ENCODE assay signal across 1 cellular context in the genomic region with DNA sequence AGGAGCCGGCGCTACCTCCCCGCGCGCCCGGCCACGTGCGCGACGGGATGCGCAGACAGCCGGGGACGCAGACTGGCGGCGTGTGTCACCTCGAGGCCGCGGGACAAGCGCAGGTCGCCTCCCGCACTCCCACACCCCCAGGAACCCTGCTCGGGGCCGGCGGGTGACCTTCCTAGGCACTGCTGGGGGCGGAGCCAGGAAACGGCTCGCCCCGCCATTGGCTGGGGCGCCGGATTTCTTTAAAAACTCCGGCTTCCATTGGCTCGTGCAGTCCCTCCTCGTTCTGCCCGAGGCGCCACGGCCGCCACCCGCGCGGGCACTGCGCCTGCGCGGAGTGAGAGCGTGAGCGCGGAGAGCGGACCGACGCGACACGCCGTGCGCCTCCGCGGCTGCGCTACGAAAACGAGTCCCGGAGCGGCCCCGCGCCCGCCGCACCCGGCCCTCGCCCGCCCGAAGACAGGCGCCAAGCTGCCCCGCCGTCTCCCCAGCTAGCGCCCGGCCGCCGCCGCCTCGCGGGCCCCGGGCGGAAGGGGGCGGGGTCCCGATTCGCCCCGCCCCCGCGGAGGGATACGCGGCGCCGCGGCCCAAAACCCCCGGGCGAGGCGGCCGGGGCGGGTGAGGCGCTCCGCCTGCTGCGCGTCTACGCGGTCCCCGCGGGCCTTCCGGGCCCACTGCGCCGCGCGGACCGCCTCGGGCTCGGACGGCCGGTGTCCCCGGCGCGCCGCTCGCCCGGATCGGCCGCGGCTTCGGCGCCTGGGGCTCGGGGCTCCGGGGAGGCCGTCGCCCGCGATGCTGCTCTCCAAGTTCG.
A peak's percentile ranks its signal among the peaks of the same experiment; 100 is the strongest.
TF ChIP-seq lines count a peak whose summit lies in the region.

PIM3 (plus strand) TSS at position 614 of the 808 bp plus-strand sequence; CDS start at position 790, 176 bp downstream.

TF ChIP-seq in HepG2, 621 proteins besides CTCF, POLR2A, EP300 and RAD21 (continued from another document and continues in another):
- peak; percentile 39; the same call in 1 of the 2 replicates for TF ChIP-seq ZNF276 (CRISPR knock-in tag; IDR thresholded peaks at IDR 0.05; ENCODE audit: low read depth)
- no peak for TF ChIP-seq SIX4 (CRISPR knock-in tag; IDR thresholded peaks at IDR 0.05)
- no peak for TF ChIP-seq ZSCAN25 (CRISPR knock-in tag; IDR thresholded peaks at IDR 0.05)
- no peak for TF ChIP-seq NR2F1 (CRISPR knock-in tag; IDR thresholded peaks at IDR 0.05)
- TF ChIP-seq ZNF749 (CRISPR knock-in tag; IDR thresholded peaks at IDR 0.05; ENCODE audit: borderline replicate concordance): 0 out of 2 replicates have a peak, but pooled peaks have one; percentile 80
- no peak for TF ChIP-seq ZNF205 (CRISPR knock-in tag; IDR thresholded peaks at IDR 0.05)
- peak; percentile 77 for TF ChIP-seq SP2 (CRISPR knock-in tag; IDR thresholded peaks at IDR 0.05)
- TF ChIP-seq, protein P1, sequence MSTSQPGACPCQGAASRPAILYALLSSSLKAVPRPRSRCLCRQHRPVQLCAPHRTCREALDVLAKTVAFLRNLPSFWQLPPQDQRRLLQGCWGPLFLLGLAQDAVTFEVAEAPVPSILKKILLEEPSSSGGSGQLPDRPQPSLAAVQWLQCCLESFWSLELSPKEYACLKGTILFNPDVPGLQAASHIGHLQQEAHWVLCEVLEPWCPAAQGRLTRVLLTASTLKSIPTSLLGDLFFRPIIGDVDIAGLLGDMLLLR (CRISPR knock-in tag; IDR thresholded peaks at IDR 0.05): peak; percentile 75; the same call in 1 of the 2 replicates
- no peak for TF ChIP-seq MAFF (IDR thresholded peaks at IDR 0.05; ENCODE audit: low read depth, low read length)
- no peak for TF ChIP-seq THYN1 (CRISPR knock-in tag; IDR thresholded peaks at IDR 0.05; ENCODE audit: borderline replicate concordance, low read depth)
- peak; percentile 87; the same call in 1 of the 2 replicates for TF ChIP-seq PHF21A (CRISPR knock-in tag; IDR thresholded peaks at IDR 0.05)
- peak; percentile 85; the same call in 1 of the 2 replicates for TF ChIP-seq ZNF709 (CRISPR knock-in tag; IDR thresholded peaks at IDR 0.05)
- TF ChIP-seq HNRNPLL (IDR thresholded peaks at IDR 0.05; ENCODE audit: low read depth, low read length, poor library complexity, severe bottlenecking): peak; percentile 60
- TF ChIP-seq, protein P2, sequence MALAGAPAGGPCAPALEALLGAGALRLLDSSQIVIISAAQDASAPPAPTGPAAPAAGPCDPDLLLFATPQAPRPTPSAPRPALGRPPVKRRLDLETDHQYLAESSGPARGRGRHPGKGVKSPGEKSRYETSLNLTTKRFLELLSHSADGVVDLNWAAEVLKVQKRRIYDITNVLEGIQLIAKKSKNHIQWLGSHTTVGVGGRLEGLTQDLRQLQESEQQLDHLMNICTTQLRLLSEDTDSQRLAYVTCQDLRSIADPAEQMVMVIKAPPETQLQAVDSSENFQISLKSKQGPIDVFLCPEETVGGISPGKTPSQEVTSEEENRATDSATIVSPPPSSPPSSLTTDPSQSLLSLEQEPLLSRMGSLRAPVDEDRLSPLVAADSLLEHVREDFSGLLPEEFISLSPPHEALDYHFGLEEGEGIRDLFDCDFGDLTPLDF (CRISPR knock-in tag; IDR thresholded peaks at IDR 0.05): peak; percentile 41; the same call in 1 of the 2 replicates
- peak; percentile 84; the same call in 1 of the 2 replicates for TF ChIP-seq SATB2 (CRISPR knock-in tag; IDR thresholded peaks at IDR 0.05)
- TF ChIP-seq, protein P3, sequence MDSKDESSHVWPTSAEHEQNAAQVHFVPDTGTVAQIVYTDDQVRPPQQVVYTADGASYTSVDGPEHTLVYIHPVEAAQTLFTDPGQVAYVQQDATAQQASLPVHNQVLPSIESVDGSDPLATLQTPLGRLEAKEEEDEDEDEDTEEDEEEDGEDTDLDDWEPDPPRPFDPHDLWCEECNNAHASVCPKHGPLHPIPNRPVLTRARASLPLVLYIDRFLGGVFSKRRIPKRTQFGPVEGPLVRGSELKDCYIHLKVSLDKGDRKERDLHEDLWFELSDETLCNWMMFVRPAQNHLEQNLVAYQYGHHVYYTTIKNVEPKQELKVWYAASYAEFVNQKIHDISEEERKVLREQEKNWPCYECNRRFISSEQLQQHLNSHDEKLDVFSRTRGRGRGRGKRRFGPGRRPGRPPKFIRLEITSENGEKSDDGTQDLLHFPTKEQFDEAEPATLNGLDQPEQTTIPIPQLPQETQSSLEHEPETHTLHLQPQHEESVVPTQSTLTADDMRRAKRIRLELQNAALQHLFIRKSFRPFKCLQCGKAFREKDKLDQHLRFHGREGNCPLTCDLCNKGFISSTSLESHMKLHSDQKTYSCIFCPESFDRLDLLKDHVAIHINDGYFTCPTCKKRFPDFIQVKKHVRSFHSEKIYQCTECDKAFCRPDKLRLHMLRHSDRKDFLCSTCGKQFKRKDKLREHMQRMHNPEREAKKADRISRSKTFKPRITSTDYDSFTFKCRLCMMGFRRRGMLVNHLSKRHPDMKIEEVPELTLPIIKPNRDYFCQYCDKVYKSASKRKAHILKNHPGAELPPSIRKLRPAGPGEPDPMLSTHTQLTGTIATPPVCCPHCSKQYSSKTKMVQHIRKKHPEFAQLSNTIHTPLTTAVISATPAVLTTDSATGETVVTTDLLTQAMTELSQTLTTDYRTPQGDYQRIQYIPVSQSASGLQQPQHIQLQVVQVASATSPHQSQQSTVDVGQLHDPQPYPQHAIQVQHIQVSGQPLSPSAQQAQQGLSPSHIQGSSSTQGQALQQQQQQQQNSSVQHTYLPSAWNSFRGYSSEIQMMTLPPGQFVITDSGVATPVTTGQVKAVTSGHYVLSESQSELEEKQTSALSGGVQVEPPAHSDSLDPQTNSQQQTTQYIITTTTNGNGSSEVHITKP (CRISPR knock-in tag; IDR thresholded peaks at IDR 0.05; ENCODE audit: low read depth): no peak
- no peak for TF ChIP-seq ZNF20 (CRISPR knock-in tag; IDR thresholded peaks at IDR 0.05)
- TF ChIP-seq ZNF136 (CRISPR knock-in tag; IDR thresholded peaks at IDR 0.05; ENCODE audit: low read depth): no peak
- 0 out of 2 replicates have a peak, but pooled peaks have one; percentile 22 for TF ChIP-seq FOXM1 (CRISPR knock-in tag; IDR thresholded peaks at IDR 0.05)
- TF ChIP-seq SRSF1 (optimal IDR thresholded peaks at IDR 0.05; ENCODE audit: low read depth, low read length): no peak
- peak; percentile 50 for TF ChIP-seq MNT (IDR thresholded peaks at IDR 0.05)
- TF ChIP-seq, protein P4, sequence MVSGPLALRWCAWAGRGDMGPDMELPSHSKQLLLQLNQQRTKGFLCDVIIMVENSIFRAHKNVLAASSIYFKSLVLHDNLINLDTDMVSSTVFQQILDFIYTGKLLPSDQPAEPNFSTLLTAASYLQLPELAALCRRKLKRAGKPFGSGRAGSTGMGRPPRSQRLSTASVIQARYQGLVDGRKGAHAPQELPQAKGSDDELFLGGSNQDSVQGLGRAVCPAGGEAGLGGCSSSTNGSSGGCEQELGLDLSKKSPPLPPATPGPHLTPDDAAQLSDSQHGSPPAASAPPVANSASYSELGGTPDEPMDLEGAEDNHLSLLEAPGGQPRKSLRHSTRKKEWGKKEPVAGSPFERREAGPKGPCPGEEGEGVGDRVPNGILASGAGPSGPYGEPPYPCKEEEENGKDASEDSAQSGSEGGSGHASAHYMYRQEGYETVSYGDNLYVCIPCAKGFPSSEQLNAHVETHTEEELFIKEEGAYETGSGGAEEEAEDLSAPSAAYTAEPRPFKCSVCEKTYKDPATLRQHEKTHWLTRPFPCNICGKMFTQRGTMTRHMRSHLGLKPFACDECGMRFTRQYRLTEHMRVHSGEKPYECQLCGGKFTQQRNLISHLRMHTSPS (CRISPR knock-in tag; IDR thresholded peaks at IDR 0.05; ENCODE audit: low read depth): no peak
- no peak for TF ChIP-seq NR1H2 (CRISPR knock-in tag; IDR thresholded peaks at IDR 0.05; ENCODE audit: borderline replicate concordance, low read depth)
- TF ChIP-seq KLF12 (CRISPR knock-in tag; IDR thresholded peaks at IDR 0.05; ENCODE audit: borderline replicate concordance): peak; percentile 38; the same call in 1 of the 2 replicates
- TF ChIP-seq HOXA3 (CRISPR knock-in tag; IDR thresholded peaks at IDR 0.05): peak; percentile 52
- peak; percentile 47 for TF ChIP-seq YY1 (IDR thresholded peaks at IDR 0.05; ENCODE audit: insufficient read depth, insufficient replicate concordance, low read depth, low read length)
- TF ChIP-seq IRF9 (CRISPR knock-in tag; IDR thresholded peaks at IDR 0.05; ENCODE audit: borderline replicate concordance): peak; percentile 77; the same call in 1 of the 2 replicates
- TF ChIP-seq MEF2D (CRISPR knock-in tag; IDR thresholded peaks at IDR 0.05): peak; percentile 24; the same call in 1 of the 2 replicates
- TF ChIP-seq ZNF672 (CRISPR knock-in tag; IDR thresholded peaks at IDR 0.05): no peak
- TF ChIP-seq ZNF33B (CRISPR knock-in tag; IDR thresholded peaks at IDR 0.05): no peak
- peak; percentile 98 for TF ChIP-seq MAZ (IDR thresholded peaks at IDR 0.05; ENCODE audit: borderline replicate concordance, low read depth, low read length)
- TF ChIP-seq MAZ (CRISPR knock-in tag; IDR thresholded peaks at IDR 0.05; ENCODE audit: low read depth): peak; percentile 80; the same call in 1 of the 2 replicates
- peak; percentile 62; the same call in 1 of the 2 replicates for TF ChIP-seq ZNF232 (CRISPR knock-in tag; IDR thresholded peaks at IDR 0.05; ENCODE audit: borderline replicate concordance)
- peak; percentile 91 for TF ChIP-seq ARID4A (CRISPR knock-in tag; IDR thresholded peaks at IDR 0.05; ENCODE audit: borderline replicate concordance)
